ENCODE assay signal across 27 cellular contexts in genomic region chr1:217363319-217363718, GRCh38.
A peak's percentile ranks its signal among the peaks of the same experiment; 100 is the strongest.
DNase-seq lines count a peak whose midpoint lies in the region; ATAC-seq and TF ChIP-seq lines count a peak whose summit lies in the region.
"Had no signal": no experiment of that assay in that cellular context is flagged by ENCODE, and none has a peak within 500 bp of the region (broad histone marks: within the 10 kb centered on the region; RNA-seq: fewer than 3 reads in every experiment).

No MANE protein-coding gene starts in this region.

- peaks cover 1% of the 10 kb centered on the region for H3K9me3 Mint-ChIP-seq in activated naive CD4-positive, alpha-beta T cell treated with anti-CD3 and anti-CD28 coated beads, Interleukin-2, amount 10 ng/mL, durations not matched to agents 7 days and 5 days

- H3K4me3 ChIP-seq in testis, result no peak overlapping the region
- H3K4me3 ChIP-seq: gastroesophageal sphincter, left ventricle myocardium inferior, ovary, right lobe of liver, transverse colon had no signal

- no peaks in the 10 kb centered on the region for H3K9me3 ChIP-seq in testis
- H3K9me3 ChIP-seq: gastroesophageal sphincter, left ventricle myocardium inferior, ovary, right lobe of liver, transverse colon had no signal

- no peaks in the 10 kb centered on the region for H3K27me3 Mint-ChIP-seq in activated naive CD4-positive, alpha-beta T cell treated with anti-CD3 and anti-CD28 coated beads, Interleukin-2, amount 10 ng/mL, durations not matched to agents 7 days and 5 days
- H3K27me3 Mint-ChIP-seq: activated naive CD8-positive, alpha-beta T cell treated with anti-CD3 and anti-CD28 coated beads, Interleukin-2, amount 50 U/mL, for 24 hours; T-cell had no signal

- intact Hi-C loops in testis (cut with DNase I; ENCODE audit: low total_unique reads), result no loop called here

- WGBS in testis, 2 donors, result 68 to 83% methylated on average over 4 of the region's 4 CpGs

- H3K4me1 ChIP-seq in foreskin keratinocyte, result no peaks in the 10 kb centered on the region
- H3K4me1 ChIP-seq in testis, result no peaks in the 10 kb centered on the region
- H3K4me1 ChIP-seq: gastroesophageal sphincter, left ventricle myocardium inferior, right lobe of liver, transverse colon had no signal

- H3K27ac Mint-ChIP-seq in activated naive CD4-positive, alpha-beta T cell treated with anti-CD3 and anti-CD28 coated beads, Interleukin-2, amount 10 ng/mL, durations not matched to agents 7 days and 5 days, result peak overlapping the region; percentile 45
- H3K27ac Mint-ChIP-seq: activated CD8-positive, alpha-beta T cell treated with anti-CD3 and anti-CD28 coated beads, Interleukin-2, amount 10 ng/mL, durations not matched to agents 7 days and 5 days; activated naive CD8-positive, alpha-beta T cell treated with anti-CD3 and anti-CD28 coated beads, Interleukin-2, amount 50 U/mL, for 24 hours; brain; CD8-positive, alpha-beta T cell; immature natural killer cell; naive thymus-derived CD8-positive, alpha-beta T cell; T-cell had no signal

- H3K27ac ChIP-seq in foreskin keratinocyte (no peak overlapping the region), testis (no peak overlapping the region)
- H3K27ac ChIP-seq: 22Rv1, gastroesophageal sphincter, left ventricle myocardium inferior, ovary, right lobe of liver, transverse colon had no signal

- TF ChIP-seq CTCF in foreskin keratinocyte (conservative IDR thresholded peaks at IDR 0.05), result no peak
- TF ChIP-seq CTCF in testis (IDR thresholded peaks at IDR 0.05), result no peak

- H3K36me3 Mint-ChIP-seq in activated naive CD4-positive, alpha-beta T cell treated with anti-CD3 and anti-CD28 coated beads, Interleukin-2, amount 10 ng/mL, durations not matched to agents 7 days and 5 days, result no peaks in the 10 kb centered on the region
- H3K36me3 Mint-ChIP-seq: brain; CD8-positive, alpha-beta T cell; naive thymus-derived CD8-positive, alpha-beta T cell; T-cell had no signal

- DNase-seq in activated naive CD4-positive, alpha-beta T cell treated with anti-CD3 and anti-CD28 coated beads, Interleukin-2, amount 10 ng/mL, durations not matched to agents 7 days and 5 days, result no peak
- no peak for DNase-seq in activated naive CD4-positive, alpha-beta T cell treated with anti-CD3 and anti-CD28 coated beads, Interleukin-2, amount 50 U/mL, for 16 hours
- peak; percentile 41 for DNase-seq in RKO (ENCODE audit: low spot score)
- DNase-seq in foreskin keratinocyte, result peak; percentile 23 to 42
- DNase-seq in AML-193 (lab: John Stamatoyannopoulos, UW), result no peak
- no peak for DNase-seq in testis
- DNase-seq: activated CD8-positive, alpha-beta T cell treated with anti-CD3 and anti-CD28 coated beads, Interleukin-2, amount 10 ng/mL, durations not matched to agents 7 days and 5 days; activated effector memory CD4-positive, alpha-beta T cell treated with anti-CD3 and anti-CD28 coated beads, Interleukin-2, amount 50 U/mL, for 16 hours; activated naive CD8-positive, alpha-beta T cell treated with anti-CD3 and anti-CD28 coated beads, Interleukin-2, amount 50 U/mL, for 24 hours; CD8-positive, alpha-beta T cell; effector CD8-positive, alpha-beta T cell; hippocampal formation; immature natural killer cell; left ventricle myocardium inferior; naive thymus-derived CD8-positive, alpha-beta T cell; NCI-H510A; ovary; right lobe of liver; T-cell; transverse colon had no signal

- H3K4me3 Mint-ChIP-seq in activated naive CD4-positive, alpha-beta T cell treated with anti-CD3 and anti-CD28 coated beads, Interleukin-2, amount 10 ng/mL, durations not matched to agents 7 days and 5 days, result no peak overlapping the region
- H3K4me3 Mint-ChIP-seq: activated CD8-positive, alpha-beta T cell treated with anti-CD3 and anti-CD28 coated beads, Interleukin-2, amount 10 ng/mL, durations not matched to agents 7 days and 5 days; activated naive CD8-positive, alpha-beta T cell treated with anti-CD3 and anti-CD28 coated beads, Interleukin-2, amount 50 U/mL, for 24 hours; brain; CD8-positive, alpha-beta T cell; immature natural killer cell; naive thymus-derived CD8-positive, alpha-beta T cell; T-cell had no signal

- peak; percentile 69 for ATAC-seq in foreskin keratinocyte
- ATAC-seq in GM18870 (IDR thresholded peaks at IDR 0.05; ENCODE audit: unreplicated experiment), result no peak
- ATAC-seq in HG02623 (IDR thresholded peaks at IDR 0.05; ENCODE audit: unreplicated experiment), result no peak
- ATAC-seq: activated CD4-positive, CD25-positive, alpha-beta regulatory T cell treated with anti-CD3 and anti-CD28 coated beads, Interleukin-2, amount 50 U/mL, for 24 hours; activated CD8-positive, alpha-beta T cell treated with anti-CD3 and anti-CD28 coated beads, Interleukin-2, amount 10 ng/mL, durations not matched to agents 7 days and 5 days; activated naive CD8-positive, alpha-beta T cell treated with anti-CD3 and anti-CD28 coated beads, Interleukin-2, amount 50 U/mL, for 24 hours; CD8-positive, alpha-beta T cell; gastroesophageal sphincter; naive thymus-derived CD8-positive, alpha-beta T cell; Panc1; right lobe of liver; T-cell had no signal

- TF ChIP-seq POLR2A in testis (IDR thresholded peaks at IDR 0.05), result no peak

- CTCF ChIA-PET in activated naive CD4-positive, alpha-beta T cell treated with anti-CD3 and anti-CD28 coated beads, Interleukin-2, amount 10 ng/mL, durations not matched to agents 7 days and 5 days (lab: Charles Lee), result no interaction called here

- H3K4me1 Mint-ChIP-seq in activated naive CD4-positive, alpha-beta T cell treated with anti-CD3 and anti-CD28 coated beads, Interleukin-2, amount 10 ng/mL, durations not matched to agents 7 days and 5 days, result no peaks in the 10 kb centered on the region
- H3K4me1 Mint-ChIP-seq: activated naive CD8-positive, alpha-beta T cell treated with anti-CD3 and anti-CD28 coated beads, Interleukin-2, amount 50 U/mL, for 24 hours; brain; immature natural killer cell; naive thymus-derived CD8-positive, alpha-beta T cell; T-cell had no signal

- no peaks in the 10 kb centered on the region for H3K27me3 ChIP-seq in foreskin keratinocyte
- no peaks in the 10 kb centered on the region for H3K27me3 ChIP-seq in testis
- H3K27me3 ChIP-seq: gastroesophageal sphincter, ovary, right lobe of liver, transverse colon had no signal

- H3K36me3 ChIP-seq in testis (ENCODE audit: low read depth, missing control alignments), result no peaks in the 10 kb centered on the region
- H3K36me3 ChIP-seq: gastroesophageal sphincter, left ventricle myocardium inferior, ovary, right lobe of liver, transverse colon had no signal

Comparison
In these comparisons a context has a peak if more than half of its experiments do, and no peak if none do; other contexts are left out.
1. DNase-seq: peak in RKO (single experiment) and foreskin keratinocyte (2 of 2); none in activated naive CD4-positive, alpha-beta T cell treated with anti-CD3 and anti-CD28 coated beads, Interleukin-2, amount 10 ng/mL, durations not matched to agents 7 days and 5 days (single experiment), activated naive CD4-positive, alpha-beta T cell treated with anti-CD3 and anti-CD28 coated beads, Interleukin-2, amount 50 U/mL, for 16 hours (single experiment), AML-193 (0 of 2) and testis (single experiment).